1 cellular context compared by ENCODE assay signal in genomic region chr20:50389437-50389807, GRCh38.
TF ChIP-seq lines count a peak whose summit lies in the region.

No MANE protein-coding gene starts in this region.

TF ChIP-seq in HepG2, 621 proteins besides CTCF, POLR2A, EP300 and RAD21 (continued from another document):
- TF ChIP-seq AHDC1 (CRISPR knock-in tag; IDR thresholded peaks at IDR 0.05; ENCODE audit: borderline replicate concordance), result 0 out of 2 replicates have a peak, but pooled peaks have one; percentile 6
- TF ChIP-seq ZNF770 (CRISPR knock-in tag; IDR thresholded peaks at IDR 0.05), result no peak
- TF ChIP-seq ZNF616 (CRISPR knock-in tag; IDR thresholded peaks at IDR 0.05; ENCODE audit: low read depth), result no peak
- TF ChIP-seq ZNF589 (CRISPR knock-in tag; conservative IDR thresholded peaks at IDR 0.05), result no peak
- TF ChIP-seq EED (CRISPR knock-in tag; IDR thresholded peaks at IDR 0.05), result no peak
- no peak for TF ChIP-seq CHCHD3 (CRISPR knock-in tag; IDR thresholded peaks at IDR 0.05)
- TF ChIP-seq ELF3 (CRISPR knock-in tag; IDR thresholded peaks at IDR 0.05), result peak; percentile 89
- peak; percentile 29; the same call in 1 of the 2 replicates for TF ChIP-seq SMARCC2 (IDR thresholded peaks at IDR 0.05)
- TF ChIP-seq HOXD1 (CRISPR knock-in tag; IDR thresholded peaks at IDR 0.05), result peak; percentile 67; the same call in 1 of the 2 replicates
- no peak for TF ChIP-seq HNRNPLL (IDR thresholded peaks at IDR 0.05; ENCODE audit: low read depth, low read length, poor library complexity, severe bottlenecking)
- TF ChIP-seq ATAD3A (CRISPR knock-in tag; IDR thresholded peaks at IDR 0.05), result no peak
- peak; percentile 60 for TF ChIP-seq RBFOX2 (IDR thresholded peaks at IDR 0.05; ENCODE audit: low read depth, low read length)
- no peak for TF ChIP-seq EHMT2 (IDR thresholded peaks at IDR 0.05; ENCODE audit: borderline replicate concordance, low read depth, low read length)
- no peak for TF ChIP-seq ZNF768 (CRISPR knock-in tag; IDR thresholded peaks at IDR 0.05)
- TF ChIP-seq MIER3 (CRISPR knock-in tag; IDR thresholded peaks at IDR 0.05; ENCODE audit: borderline replicate concordance), result peak; percentile 85; the same call in 1 of the 2 replicates
- TF ChIP-seq HHEX (CRISPR knock-in tag; IDR thresholded peaks at IDR 0.05), result peak; percentile 76
- TF ChIP-seq, protein P1, sequence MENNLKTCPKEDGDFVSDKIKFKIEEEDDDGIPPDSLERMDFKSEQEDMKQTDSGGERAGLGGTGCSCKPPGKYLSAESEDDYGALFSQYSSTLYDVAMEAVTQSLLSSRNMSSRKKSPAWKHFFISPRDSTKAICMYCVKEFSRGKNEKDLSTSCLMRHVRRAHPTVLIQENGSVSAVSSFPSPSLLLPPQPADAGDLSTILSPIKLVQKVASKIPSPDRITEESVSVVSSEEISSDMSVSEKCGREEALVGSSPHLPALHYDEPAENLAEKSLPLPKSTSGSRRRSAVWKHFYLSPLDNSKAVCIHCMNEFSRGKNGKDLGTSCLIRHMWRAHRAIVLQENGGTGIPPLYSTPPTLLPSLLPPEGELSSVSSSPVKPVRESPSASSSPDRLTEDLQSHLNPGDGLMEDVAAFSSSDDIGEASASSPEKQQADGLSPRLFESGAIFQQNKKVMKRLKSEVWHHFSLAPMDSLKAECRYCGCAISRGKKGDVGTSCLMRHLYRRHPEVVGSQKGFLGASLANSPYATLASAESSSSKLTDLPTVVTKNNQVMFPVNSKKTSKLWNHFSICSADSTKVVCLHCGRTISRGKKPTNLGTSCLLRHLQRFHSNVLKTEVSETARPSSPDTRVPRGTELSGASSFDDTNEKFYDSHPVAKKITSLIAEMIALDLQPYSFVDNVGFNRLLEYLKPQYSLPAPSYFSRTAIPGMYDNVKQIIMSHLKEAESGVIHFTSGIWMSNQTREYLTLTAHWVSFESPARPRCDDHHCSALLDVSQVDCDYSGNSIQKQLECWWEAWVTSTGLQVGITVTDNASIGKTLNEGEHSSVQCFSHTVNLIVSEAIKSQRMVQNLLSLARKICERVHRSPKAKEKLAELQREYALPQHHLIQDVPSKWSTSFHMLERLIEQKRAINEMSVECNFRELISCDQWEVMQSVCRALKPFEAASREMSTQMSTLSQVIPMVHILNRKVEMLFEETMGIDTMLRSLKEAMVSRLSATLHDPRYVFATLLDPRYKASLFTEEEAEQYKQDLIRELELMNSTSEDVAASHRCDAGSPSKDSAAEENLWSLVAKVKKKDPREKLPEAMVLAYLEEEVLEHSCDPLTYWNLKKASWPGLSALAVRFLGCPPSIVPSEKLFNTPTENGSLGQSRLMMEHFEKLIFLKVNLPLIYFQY (CRISPR knock-in tag; IDR thresholded peaks at IDR 0.05; ENCODE audit: borderline replicate concordance), result no peak; the same call in 1 of the 2 replicates
- no peak for TF ChIP-seq MBNL3 (CRISPR knock-in tag; conservative IDR thresholded peaks at IDR 0.05)
- TF ChIP-seq ZNF260 (CRISPR knock-in tag; IDR thresholded peaks at IDR 0.05; ENCODE audit: borderline replicate concordance, low read depth), result no peak
- no peak for TF ChIP-seq ZNF615 (CRISPR knock-in tag; IDR thresholded peaks at IDR 0.05; ENCODE audit: borderline replicate concordance)
- no peak for TF ChIP-seq ZNF530 (CRISPR knock-in tag; IDR thresholded peaks at IDR 0.05; ENCODE audit: low read depth)
- no peak for TF ChIP-seq ZNF326 (CRISPR knock-in tag; IDR thresholded peaks at IDR 0.05; ENCODE audit: borderline replicate concordance)
- no peak for TF ChIP-seq ZNF24 (IDR thresholded peaks at IDR 0.05)
- TF ChIP-seq MED1 (CRISPR knock-in tag; IDR thresholded peaks at IDR 0.05), result peak; percentile 89; the same call in 1 of the 2 replicates
- no peak for TF ChIP-seq ZNF101 (CRISPR knock-in tag; IDR thresholded peaks at IDR 0.05; ENCODE audit: borderline replicate concordance, low read depth)
- TF ChIP-seq MTF1 (CRISPR knock-in tag; IDR thresholded peaks at IDR 0.05), result no peak
- no peak for TF ChIP-seq ZNF431 (CRISPR knock-in tag; IDR thresholded peaks at IDR 0.05; ENCODE audit: borderline replicate concordance, low read depth)
- no peak for TF ChIP-seq ZNF562 (CRISPR knock-in tag; IDR thresholded peaks at IDR 0.05; ENCODE audit: borderline replicate concordance)
- TF ChIP-seq FOXP1 (IDR thresholded peaks at IDR 0.05), result peak; percentile 60; the same call in 1 of the 2 replicates
- peak; percentile 96 for TF ChIP-seq FOXP1 (CRISPR knock-in tag; IDR thresholded peaks at IDR 0.05)
- 0 out of 2 replicates have a peak, but pooled peaks have one; percentile 10 for TF ChIP-seq FOSL1 (CRISPR knock-in tag; IDR thresholded peaks at IDR 0.05; ENCODE audit: borderline replicate concordance)
- no peak for TF ChIP-seq ZNF749 (CRISPR knock-in tag; IDR thresholded peaks at IDR 0.05; ENCODE audit: borderline replicate concordance)
- TF ChIP-seq ZNF570 (CRISPR knock-in tag; IDR thresholded peaks at IDR 0.05; ENCODE audit: borderline replicate concordance), result no peak
- peak; percentile 96 for TF ChIP-seq SP5 (CRISPR knock-in tag; IDR thresholded peaks at IDR 0.05; ENCODE audit: borderline replicate concordance, low read depth)
TF ChIP-seq in HepG2: peak in this region for 201.
